Comparison of ENCODE assay signal across 9 cellular contexts in the genomic region with DNA sequence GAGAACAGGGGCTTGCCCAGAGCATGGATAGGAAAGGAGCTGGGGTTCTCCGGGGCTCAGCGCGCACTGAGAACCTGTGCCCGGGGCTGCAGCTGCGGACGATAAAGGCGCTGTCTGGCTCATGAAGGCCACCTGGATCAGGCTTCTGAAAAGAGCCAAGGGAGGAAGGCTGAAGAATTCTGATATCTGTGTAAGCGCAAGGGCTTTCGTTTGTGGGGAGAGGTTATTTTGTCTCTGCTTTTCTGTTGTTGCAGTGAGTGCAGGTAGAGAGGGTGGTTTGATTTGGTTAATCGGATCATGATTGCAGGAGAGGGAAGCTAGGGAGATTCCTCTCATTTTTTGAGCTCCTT.
A peak's percentile ranks its signal among the peaks of the same experiment; 100 is the strongest.
DNase-seq lines count a peak whose midpoint lies in the region; ATAC-seq and TF ChIP-seq lines count a peak whose summit lies in the region.
"Had no signal": no experiment of that assay in that cellular context is flagged by ENCODE, and none has a peak within 500 bp of the region (broad histone marks: within the 10 kb centered on the region; RNA-seq: fewer than 3 reads in every experiment).

No MANE protein-coding gene starts in this region.

- TF ChIP-seq CTCF in astrocyte of the spinal cord (IDR thresholded peaks at IDR 0.05; ENCODE audit: low read depth, low read length): no peak

- ATAC-seq in HG03354 (IDR thresholded peaks at IDR 0.05; ENCODE audit: poor library complexity, severe bottlenecking, unreplicated experiment) (peak; percentile 33), GM21390 (IDR thresholded peaks at IDR 0.05; ENCODE audit: unreplicated experiment) (no peak)

- peak overlapping the region; percentile 3 for H3K4me3 ChIP-seq in astrocyte of the spinal cord (ENCODE audit: low read depth, low read length)
- peak overlapping the region; percentile 80 for H3K4me3 ChIP-seq in mucosa of rectum (ENCODE audit: low read length in 2 of 2)
- H3K4me3 ChIP-seq: upper lobe of right lung had no signal

- H3K9me3 ChIP-seq in mucosa of rectum (ENCODE audit: control insufficient read depth in 2 of 2, low read length in 2 of 2): no peaks in the 10 kb centered on the region
- H3K9me3 ChIP-seq: upper lobe of right lung had no signal

- no peaks in the 10 kb centered on the region for H3K27me3 ChIP-seq in mucosa of rectum (ENCODE audit: control insufficient read depth in 2 of 2, insufficient read depth in 2 of 2, low read length in 2 of 2)
- H3K27me3 ChIP-seq: upper lobe of right lung had no signal

- peak overlapping the region; percentile 69 to 88 for H3K27ac ChIP-seq in mucosa of rectum (ENCODE audit: low read depth in 2 of 2, low read length in 2 of 2)
- H3K27ac ChIP-seq: upper lobe of right lung had no signal

- H3K4me1 ChIP-seq in mucosa of rectum (ENCODE audit: control insufficient read depth in 2 of 2, insufficient read depth in 2 of 2, low read length in 2 of 2): peaks cover 4% of the 10 kb centered on the region in 2 donors
- H3K4me1 ChIP-seq: upper lobe of right lung had no signal

- peak overlapping the region; percentile 60 to 65 for H3K9ac ChIP-seq in mucosa of rectum (ENCODE audit: low read depth in 1 of 2, low read length in 2 of 2)

- DNase-seq in D341Med (ENCODE audit: low spot score): peak; percentile 70
- DNase-seq in astrocyte of the spinal cord (ENCODE audit: low read depth, low spot score): no peak
- no peak for DNase-seq in stimulated activated CD4-positive, alpha-beta T cell treated with anti-CD3 and anti-CD28 coated beads, Interleukin-12 subunit alpha, Interleukin-12 subunit beta, amount 100 ng/mL, for 4 hours
- DNase-seq in DMS153 treated with DMSO at 0.1 percent for 48 hours (lab: John Stamatoyannopoulos, UW; ENCODE audit: unreplicated experiment): no peak
- no peak for DNase-seq in HuH-7.5 (ENCODE audit: low spot score)
- DNase-seq: upper lobe of right lung had no signal

- in situ Hi-C loops in astrocyte of the spinal cord (cut with HindIII; ENCODE audit: low sequenced_read_pairs): no loop called here

- H3K36me3 ChIP-seq in mucosa of rectum (ENCODE audit: control insufficient read depth in 2 of 2, insufficient read depth in 2 of 2, low read length in 2 of 2): no peaks in the 10 kb centered on the region
- H3K36me3 ChIP-seq: upper lobe of right lung had no signal
